Comparison of ENCODE assay signal across 10 cellular contexts in genomic region chr12:47807338-47807737, GRCh38. TPM values are rescaled to one million over a fixed set of nuclear protein-coding genes. Genes with fewer than 3 reads are reported as not detected.
A peak's percentile ranks its signal among the peaks of the same experiment; 100 is the strongest.
DNase-seq lines count a peak whose midpoint lies in the region; ATAC-seq and TF ChIP-seq lines count a peak whose summit lies in the region.
"Had no signal": no experiment of that assay in that cellular context is flagged by ENCODE, and none has a peak within 500 bp of the region (broad histone marks: within the 10 kb centered on the region; RNA-seq: fewer than 3 reads in every experiment).

No MANE protein-coding gene starts in this region.

- CTCF ChIA-PET in activated CD4-positive, alpha-beta T cell treated with anti-CD3 and anti-CD28 coated beads for 36 hours (lab: Charles Lee) = interaction anchor here (0.5 to 8.4 kb wide), 14 partner anchors 9 to 389 kb away, joined by 3 to 303 read pairs (median 6); no protein-coding TSS in a partner anchor

- H3K4me3 ChIP-seq in ascending aorta (peak overlapping the region in 1 of 2 donors; percentile 39), mucosa of rectum (ENCODE audit: low read length in 2 of 2) (no peak overlapping the region), thoracic aorta (no peak overlapping the region)
- H3K4me3 ChIP-seq: A549, MG63 had no signal

- H3K36me3 ChIP-seq in ascending aorta = peaks cover 0 to 18% of the 10 kb centered on the region in 2 donors
- no peaks in the 10 kb centered on the region for H3K36me3 ChIP-seq in mucosa of rectum (ENCODE audit: control insufficient read depth in 2 of 2, insufficient read depth in 2 of 2, low read length in 2 of 2)
- no peaks in the 10 kb centered on the region for H3K36me3 ChIP-seq in thoracic aorta

- H3K9me3 Mint-ChIP-seq in activated CD4-positive, alpha-beta T cell treated with anti-CD3 and anti-CD28 coated beads for 36 hours (ENCODE audit: low read depth) = no peaks in the 10 kb centered on the region

- H3K4me3 Mint-ChIP-seq in activated CD4-positive, alpha-beta T cell treated with anti-CD3 and anti-CD28 coated beads for 36 hours = peak overlapping the region; percentile 61

- TF ChIP-seq CTCF in ascending aorta (IDR thresholded peaks at IDR 0.05) (no peak), thoracic aorta (IDR thresholded peaks at IDR 0.05) (no peak)

- no peaks in the 10 kb centered on the region for H3K27me3 ChIP-seq in ascending aorta
- H3K27me3 ChIP-seq in mucosa of rectum (ENCODE audit: control insufficient read depth in 2 of 2, insufficient read depth in 2 of 2, low read length in 2 of 2) = no peaks in the 10 kb centered on the region
- H3K27me3 ChIP-seq in thoracic aorta (replicated peaks; ENCODE audit: insufficient read depth) = no peaks in the 10 kb centered on the region
- H3K27me3 ChIP-seq: MG63 had no signal

- ATAC-seq in activated CD4-positive, alpha-beta T cell treated with anti-CD3 and anti-CD28 coated beads for 36 hours = no peak
- no peak for ATAC-seq in thoracic aorta (ENCODE audit: insufficient number of reproducible peaks, low FRiP score, low read depth)
- ATAC-seq: A549 had no signal

- POLR2A ChIA-PET in activated CD4-positive, alpha-beta T cell treated with anti-CD3 and anti-CD28 coated beads for 36 hours (lab: Charles Lee) = interaction anchor here (0.9 to 11.0 kb wide), 6 partner anchors 13 to 77 kb away, joined by 3 to 215 read pairs (median 4); no protein-coding TSS in a partner anchor

- H3K27me3 Mint-ChIP-seq in activated CD4-positive, alpha-beta T cell treated with anti-CD3 and anti-CD28 coated beads for 36 hours = no peaks in the 10 kb centered on the region

- H3K9me3 ChIP-seq in ascending aorta = no peaks in the 10 kb centered on the region
- no peaks in the 10 kb centered on the region for H3K9me3 ChIP-seq in mucosa of rectum (ENCODE audit: control insufficient read depth in 2 of 2, low read length in 2 of 2)
- H3K9me3 ChIP-seq in thoracic aorta = no peaks in the 10 kb centered on the region
- H3K9me3 ChIP-seq: A549, MG63 had no signal

- H3K27ac Mint-ChIP-seq in activated CD4-positive, alpha-beta T cell treated with anti-CD3 and anti-CD28 coated beads for 36 hours = peak overlapping the region; percentile 94

- intact Hi-C loops in activated CD4-positive, alpha-beta T cell treated with anti-CD3 and anti-CD28 coated beads for 36 hours (cut with DNase I, micrococcal nuclease) = loop anchor here (5.0 to 10.0 kb wide), 2 partner anchors 595 to 877 kb away; partner anchors contain the start of gene KANSL2 (in 1 of the 2)
- intact Hi-C loops in ascending aorta (cut with DNase I) = no loop called here

- no peak for DNase-seq in activated CD4-positive, alpha-beta T cell treated with anti-CD3 and anti-CD28 coated beads for 36 hours
- no peak for DNase-seq in activated CD4-positive, alpha-beta T cell treated with anti-CD3 and anti-CD28 coated beads, Interleukin-2, amount 50 U/mL, for 1 hour
- DNase-seq in ascending aorta (ENCODE audit: low spot score in 2 of 2) = no peak
- DNase-seq in thoracic aorta (ENCODE audit: low spot score) = no peak
- DNase-seq in 8988T = no peak
- DNase-seq in NCI-H526 treated with DMSO at 0.1 percent for 48 hours (lab: John Stamatoyannopoulos, UW) = no peak
- no peak for DNase-seq in DMS53 treated with DMSO at 0.1 percent for 48 hours (lab: John Stamatoyannopoulos, UW; ENCODE audit: unreplicated experiment)
- DNase-seq: MG63 had no signal

- peaks cover 96% of the 10 kb centered on the region for H3K4me1 Mint-ChIP-seq in activated CD4-positive, alpha-beta T cell treated with anti-CD3 and anti-CD28 coated beads for 36 hours

- H3K27ac ChIP-seq in ascending aorta (peak overlapping the region; percentile 97), mucosa of rectum (ENCODE audit: low read depth in 2 of 2, low read length in 2 of 2) (peak overlapping the region; percentile 0 to 78), thoracic aorta (peak overlapping the region; percentile 98 to 99)
- H3K27ac ChIP-seq: A549 had no signal

- H3K9ac ChIP-seq in mucosa of rectum (ENCODE audit: low read depth in 1 of 2, low read length in 2 of 2) = no peak overlapping the region

- H3K4me1 ChIP-seq in ascending aorta (peaks cover 61 to 96% of the 10 kb centered on the region in 2 donors), mucosa of rectum (ENCODE audit: control insufficient read depth in 2 of 2, insufficient read depth in 2 of 2, low read length in 2 of 2) (peaks cover 41 to 62% of the 10 kb centered on the region in 2 donors), thoracic aorta (ENCODE audit: control insufficient read depth in 1 of 2, low read depth in 2 of 2) (peaks cover 85 to 100% of the 10 kb centered on the region in 2 donors)

- H3K36me3 Mint-ChIP-seq in activated CD4-positive, alpha-beta T cell treated with anti-CD3 and anti-CD28 coated beads for 36 hours (ENCODE audit: low read depth) = peaks cover 71% of the 10 kb centered on the region

RNA-seq across cellular contexts. Expression of gene HDAC7, which starts 12.4 kb away (rescaled TPM):
- 100 to 1,000 TPM; 331 to 385 TPM for total RNA-seq in activated CD4-positive, alpha-beta T cell treated with anti-CD3 and anti-CD28 coated beads for 36 hours
- total RNA-seq in ascending aorta = 202 TPM
- total RNA-seq in thoracic aorta = 100 to 1,000 TPM in 1 of 2 donors, 10 to 100 TPM in 1; 77.8 to 112 TPM

RNA-seq across cellular contexts. Expression of gene SLC48A1, which starts 34.3 kb away (rescaled TPM):
- total RNA-seq in activated CD4-positive, alpha-beta T cell treated with anti-CD3 and anti-CD28 coated beads for 36 hours = 1 to 10 TPM; 5.9 to 8.5 TPM
- total RNA-seq in ascending aorta (144 TPM), thoracic aorta (100 to 1,000 TPM in 1 of 2 donors, 10 to 100 TPM in 1; 60.5 to 107 TPM)

RNA-seq across cellular contexts. Expression of gene RAPGEF3, which starts 48.7 kb away (rescaled TPM):
- under 1 TPM; 0.43 to 0.83 TPM for total RNA-seq in activated CD4-positive, alpha-beta T cell treated with anti-CD3 and anti-CD28 coated beads for 36 hours
- 165 TPM for total RNA-seq in ascending aorta
- total RNA-seq in thoracic aorta = 10 to 100 TPM; 40.9 to 77.4 TPM

Comparison
In these comparisons a context has a peak if more than half of its experiments do, and no peak if none do; other contexts are left out.
1. H3K27ac ChIP-seq: peak in every context shown above with its lines; median percentile 98 in thoracic aorta; 97 in ascending aorta; 39 in mucosa of rectum.
2. RNA of gene SLC48A1, which starts 34.3 kb away (total RNA-seq): 144 TPM in ascending aorta (single experiment) and 60.5 to 107 TPM in thoracic aorta; 5.9 to 8.5 TPM in activated CD4-positive, alpha-beta T cell treated with anti-CD3 and anti-CD28 coated beads for 36 hours; every median in the first group is over 4 times any median in the second.
3. RNA of gene RAPGEF3, which starts 48.7 kb away (total RNA-seq): 165 TPM in ascending aorta (single experiment) and 40.9 to 77.4 TPM in thoracic aorta; 0.43 to 0.83 TPM in activated CD4-positive, alpha-beta T cell treated with anti-CD3 and anti-CD28 coated beads for 36 hours; every median in the first group is over 10 times any median in the second.